20 cellular contexts compared by ENCODE assay signal in the genomic region with DNA sequence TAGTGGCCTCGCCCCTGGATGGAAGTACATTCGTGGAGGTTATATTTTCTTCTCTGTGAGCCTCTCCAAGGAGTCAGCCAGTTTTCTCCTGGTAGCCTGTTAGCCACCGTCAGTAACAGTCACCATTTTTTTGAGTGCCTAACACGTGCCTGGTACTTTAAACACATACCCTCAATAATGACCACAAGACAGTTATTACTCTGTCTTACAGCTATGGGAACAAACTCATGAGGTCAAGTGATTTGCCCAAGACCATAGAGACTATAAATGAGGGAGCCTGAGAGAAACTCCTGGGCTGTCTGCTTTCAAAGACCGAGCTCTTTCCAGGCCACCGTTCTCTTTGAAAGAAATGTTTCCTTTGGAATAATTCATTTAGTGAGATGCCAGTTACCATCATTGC.
"Had no signal": no experiment of that assay in that cellular context is flagged by ENCODE, and none has a peak within 500 bp of the region (broad histone marks: within the 10 kb centered on the region; RNA-seq: fewer than 3 reads in every experiment).

No MANE protein-coding gene starts in this region.

- H3K9me3 ChIP-seq: gastrocnemius medialis, mucosa of descending colon, neutrophil, right lobe of liver, spleen had no signal

- FAIRE-seq: endometrium, keratinocyte had no signal

- DNase-seq: central memory CD4-positive, alpha-beta T cell; cortex of kidney; effector memory CD4-positive, alpha-beta T cell; gastrocnemius medialis; immature natural killer cell; left colon; mammary epithelial cell; mucosa of descending colon; naive thymus-derived CD8-positive, alpha-beta T cell; right lobe of liver; spleen; stimulated activated CD4-positive, alpha-beta T cell treated with anti-CD3 and anti-CD28 coated beads, Interleukin-15, amount 100 ng/mL, for 24 hours; stimulated activated CD4-positive, alpha-beta T cell treated with anti-CD3 and anti-CD28 coated beads, Interleukin-1b, Interleukin-23, amount 100 ng/mL, for 48 hours; stimulated activated CD4-positive, alpha-beta T cell treated with anti-CD3 and anti-CD28 coated beads, Interleukin-4, amount 100 ng/mL, for 24 hours; trophoblast cell had no signal

- H3K4me1 ChIP-seq: right lobe of liver, spleen had no signal

- ATAC-seq: esophagus mucosa; gastrocnemius medialis; left colon; mucosa of descending colon; naive thymus-derived CD8-positive, alpha-beta T cell; right lobe of liver; stimulated activated memory B cell treated with anti-CD40 and anti-IgM and Interleukin-4, amounts not matched to agents 10 μg/mL and 1 μg/mL and 100 μg/mL, for 72 hours had no signal

- H3K36me3 ChIP-seq: gastrocnemius medialis, neutrophil, spleen had no signal

- H3K27me3 ChIP-seq: gastrocnemius medialis, right lobe of liver had no signal

- H3K4me3 ChIP-seq: gastrocnemius medialis, mucosa of descending colon, right lobe of liver, spleen had no signal

- H3K27ac ChIP-seq: gastrocnemius medialis, neutrophil, right lobe of liver, spleen had no signal
